In genomic region chrX:9785944-9786741, GRCh38 we compare ENCODE assay signal across 8 cellular contexts. TPM values are rescaled to one million over a fixed set of nuclear protein-coding genes. Genes with fewer than 3 reads are reported as not detected.
A peak's percentile ranks its signal among the peaks of the same experiment; 100 is the strongest.
DNase-seq lines count a peak whose midpoint lies in the region; ATAC-seq, FAIRE-seq and TF ChIP-seq lines count a peak whose summit lies in the region.

TSS of gene SHROOM2 (plus strand) at chrX:9786429. CDS start at chrX:9786546, 117 bp downstream.

- DNase-seq in activated gamma-delta T cell (lab: John Stamatoyannopoulos, UW) (peak; percentile 11), activated gamma-delta T cell treated with Interleukin-2 at 50 U/mL for 16 hours (no peak), mammary epithelial cell (no peak), right lobe of liver (peak; percentile 52 to 59 (median 52)), tibial artery (no peak), D721Med (ENCODE audit: insufficient read length, low spot score) (no peak), GDM1 (lab: John Stamatoyannopoulos, UW) (no peak)

- H3K79me2 ChIP-seq in mammary epithelial cell (ENCODE audit: insufficient read depth, low read length) = no peaks in the 10 kb centered on the region

- H2AFZ ChIP-seq in mammary epithelial cell (ENCODE audit: low read depth, low read length) = peak within 1 kb of the TSS; percentile 33

- no peaks in the 10 kb centered on the region for H4K20me1 ChIP-seq in mammary epithelial cell (ENCODE audit: insufficient read depth, low read length)

- peaks cover 4% of the 10 kb centered on the region for H3K4me1 ChIP-seq in mammary epithelial cell (ENCODE audit: insufficient read depth, low read length)
- peaks cover 0 to 16% (median 7%) of the 10 kb centered on the region in 4 donors for H3K4me1 ChIP-seq in right lobe of liver
- H3K4me1 ChIP-seq in tibial artery = peaks cover 0 to 12% (median 3%) of the 10 kb centered on the region in 4 donors

- TF ChIP-seq CTCF in mammary epithelial cell (conservative IDR thresholded peaks at IDR 0.05 in 1 of 2, IDR thresholded peaks at IDR 0.05 in 1 of 2; ENCODE audit: extremely low read depth in 1 of 2, insufficient read depth in 1 of 2, low read depth in 1 of 2, low read length in 2 of 2) = no peak
- TF ChIP-seq CTCF in right lobe of liver (IDR thresholded peaks at IDR 0.05) = no peak
- no peak for TF ChIP-seq CTCF in tibial artery (IDR thresholded peaks at IDR 0.05)
- no peak for TF ChIP-seq CTCF in D721Med (IDR thresholded peaks at IDR 0.05; ENCODE audit: insufficient read depth, missing control alignments)

- H3K27me3 ChIP-seq in mammary epithelial cell (ENCODE audit: insufficient read depth, low read length) (peaks cover 13% of the 10 kb centered on the region), right lobe of liver (no peaks in the 10 kb centered on the region), tibial artery (peaks cover 0 to 14% of the 10 kb centered on the region in 2 donors)

- H3K27ac ChIP-seq in mammary epithelial cell (ENCODE audit: insufficient read depth, low read depth, low read length) (no peak within 1 kb of the TSS), right lobe of liver (peak within 1 kb of the TSS; percentile 62 to 76 (median 70)), tibial artery (no peak within 1 kb of the TSS)

- TF ChIP-seq POLR2A in right lobe of liver (IDR thresholded peaks at IDR 0.05) = no peak

- H3K4me2 ChIP-seq in mammary epithelial cell (ENCODE audit: insufficient read depth, low read depth, low read length) = peak within 1 kb of the TSS; percentile 64

- in situ Hi-C loops in mammary epithelial cell (cut with MboI; ENCODE audit: low sequenced_read_pairs in 2 of 2) = no loop called here

- intact Hi-C loops in mammary epithelial cell (cut with micrococcal nuclease) (loop anchor here (10.0 kb wide), 1 partner anchor 321 kb away; the partner anchor contains the start of gene TBL1X), right lobe of liver (cut with DNase I) (no loop called here), tibial artery (cut with DNase I; ENCODE audit: low total_unique reads) (no loop called here)

- no TSS peak for BruUV-seq in mammary epithelial cell (replicated peaks; lab: Mats Ljungman, UMichigan)

- CTCF ChIA-PET in mammary epithelial cell (lab: Charles Lee; ENCODE audit: low non-redundant PET) = no interaction called here

- H3K36me3 ChIP-seq in mammary epithelial cell (ENCODE audit: insufficient read depth, low read length) (no peaks in the 10 kb centered on the region), right lobe of liver (no peaks in the 10 kb centered on the region), tibial artery (no peaks in the 10 kb centered on the region)

- H3K9me3 ChIP-seq in mammary epithelial cell (replicated peaks; ENCODE audit: insufficient read depth, low read length) (no peaks in the 10 kb centered on the region), right lobe of liver (no peaks in the 10 kb centered on the region), tibial artery (no peaks in the 10 kb centered on the region)

- peak within 1 kb of the TSS in 2 of 3 experiments; percentile 30 to 41 for H3K4me3 ChIP-seq in mammary epithelial cell (replicated peaks in 1 of 3; ENCODE audit: insufficient read depth in 1 of 3, low read depth in 2 of 3, low read length in 3 of 3)
- H3K4me3 ChIP-seq in right lobe of liver = peak within 1 kb of the TSS; percentile 46 to 66 (median 50)
- peak within 1 kb of the TSS; percentile 37 to 53 for H3K4me3 ChIP-seq in tibial artery

- H3K9ac ChIP-seq in mammary epithelial cell (ENCODE audit: insufficient read depth, low read length) = no peak within 1 kb of the TSS

- no peak for FAIRE-seq in D721Med (lab: Jason Lieb, UNC)

- dilution Hi-C loops in mammary epithelial cell (cut with HindIII; ENCODE audit: low sequenced_read_pairs) = no loop called here

- peak; percentile 47 to 68 (median 60) for ATAC-seq in right lobe of liver
- ATAC-seq in HG03280 (IDR thresholded peaks at IDR 0.05; ENCODE audit: unreplicated experiment) = no peak

- no CpG with 5 or more reads among the region's 123 CpGs for WGBS in mammary epithelial cell (ENCODE audit: low coverage, missing lambda C conversion rate)
- WGBS in right lobe of liver (ENCODE audit: insufficient coverage, low coverage, low lambda C conversion rate, missing lambda C conversion rate) = no CpG with 5 or more reads among the region's 123 CpGs

RNA-seq across cellular contexts. Expression of gene SHROOM2, which starts in this region (rescaled TPM):
- 10 to 100 TPM in 1 of 2 donors, 1 to 10 TPM in 1; 9.7 to 12.0 TPM for total RNA-seq in mammary epithelial cell
- 8.7 TPM for polyA plus RNA-seq in mammary epithelial cell
- 13.8 TPM for polyA minus RNA-seq in mammary epithelial cell
- 1 to 10 TPM; 3.6 to 7.5 (median 3.9) TPM for total RNA-seq in right lobe of liver

Comparison
In these comparisons a context has a peak if more than half of its experiments do, and no peak if none do; other contexts are left out.
1. DNase-seq: peak in activated gamma-delta T cell (single experiment) and right lobe of liver (3 of 3); none in activated gamma-delta T cell treated with Interleukin-2 at 50 U/mL for 16 hours (single experiment), mammary epithelial cell (single experiment), tibial artery (0 of 2), D721Med (single experiment) and GDM1 (single experiment).
2. H3K27ac ChIP-seq: peak in right lobe of liver (3 of 3); none in mammary epithelial cell (single experiment) and tibial artery (0 of 2).
3. Peak in every context shown above with its lines, with median percentiles within 50 percentile points of each other: H3K4me3 ChIP-seq.